Comparison of ENCODE assay signal across 2 cellular contexts in the genomic region with DNA sequence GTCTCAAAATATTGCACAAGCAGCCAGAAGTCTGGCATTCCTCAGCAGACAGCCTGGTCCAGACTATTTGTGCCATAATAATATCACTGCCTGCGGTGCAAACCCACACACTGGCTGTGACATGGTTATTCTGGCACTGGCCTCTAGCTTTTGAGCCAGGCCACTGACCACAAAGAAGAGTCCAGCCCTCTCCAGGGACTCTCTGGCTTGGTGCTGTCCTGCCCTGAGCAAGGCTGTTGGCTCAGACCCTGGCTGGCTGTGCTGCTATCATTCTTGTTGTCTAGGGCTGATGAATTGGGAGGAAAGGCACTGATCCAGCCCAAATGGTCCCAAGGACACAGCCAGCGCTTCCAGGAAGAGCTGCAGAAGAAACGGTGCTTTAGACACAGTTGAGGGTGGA.
TF ChIP-seq lines count a peak whose summit lies in the region.

No MANE protein-coding gene starts in this region.

TF ChIP-seq in IMR-90, 13 proteins besides CTCF, POLR2A, EP300 and RAD21 (continued from another document):
- TF ChIP-seq, protein P1, sequence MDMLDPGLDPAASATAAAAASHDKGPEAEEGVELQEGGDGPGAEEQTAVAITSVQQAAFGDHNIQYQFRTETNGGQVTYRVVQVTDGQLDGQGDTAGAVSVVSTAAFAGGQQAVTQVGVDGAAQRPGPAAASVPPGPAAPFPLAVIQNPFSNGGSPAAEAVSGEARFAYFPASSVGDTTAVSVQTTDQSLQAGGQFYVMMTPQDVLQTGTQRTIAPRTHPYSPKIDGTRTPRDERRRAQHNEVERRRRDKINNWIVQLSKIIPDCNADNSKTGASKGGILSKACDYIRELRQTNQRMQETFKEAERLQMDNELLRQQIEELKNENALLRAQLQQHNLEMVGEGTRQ (IDR thresholded peaks at IDR 0.05; ENCODE audit: low read depth, low read length) = no peak
- no peak for TF ChIP-seq MAFK (IDR thresholded peaks at IDR 0.05; ENCODE audit: low read depth, low read length)
- no peak for TF ChIP-seq RCOR1 (IDR thresholded peaks at IDR 0.05; ENCODE audit: insufficient replicate concordance, low read length)
- no peak for TF ChIP-seq FOS (IDR thresholded peaks at IDR 0.05; ENCODE audit: low read depth, low read length)
- TF ChIP-seq MAZ (IDR thresholded peaks at IDR 0.05; ENCODE audit: borderline replicate concordance, low read depth, low read length) = no peak
- TF ChIP-seq RFX5 (IDR thresholded peaks at IDR 0.05; ENCODE audit: low read depth, low read length) = no peak
- no peak for TF ChIP-seq BHLHE40 (IDR thresholded peaks at IDR 0.05; ENCODE audit: low read depth, low read length)
- no peak for TF ChIP-seq SMC3 (IDR thresholded peaks at IDR 0.05; ENCODE audit: low read depth, low read length)
- TF ChIP-seq CHD1 (IDR thresholded peaks at IDR 0.05; ENCODE audit: low read depth, low read length) = no peak
- TF ChIP-seq, protein P2, sequence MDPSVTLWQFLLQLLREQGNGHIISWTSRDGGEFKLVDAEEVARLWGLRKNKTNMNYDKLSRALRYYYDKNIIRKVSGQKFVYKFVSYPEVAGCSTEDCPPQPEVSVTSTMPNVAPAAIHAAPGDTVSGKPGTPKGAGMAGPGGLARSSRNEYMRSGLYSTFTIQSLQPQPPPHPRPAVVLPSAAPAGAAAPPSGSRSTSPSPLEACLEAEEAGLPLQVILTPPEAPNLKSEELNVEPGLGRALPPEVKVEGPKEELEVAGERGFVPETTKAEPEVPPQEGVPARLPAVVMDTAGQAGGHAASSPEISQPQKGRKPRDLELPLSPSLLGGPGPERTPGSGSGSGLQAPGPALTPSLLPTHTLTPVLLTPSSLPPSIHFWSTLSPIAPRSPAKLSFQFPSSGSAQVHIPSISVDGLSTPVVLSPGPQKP (IDR thresholded peaks at IDR 0.05; ENCODE audit: borderline replicate concordance, low read depth, low read length) = no peak
TF ChIP-seq in IMR-90: peak in this region for 0.

TF ChIP-seq in SK-N-SH treated with all-trans-retinoic acid at 6 μM for 48 hours, 23 proteins besides CTCF, POLR2A, EP300 and RAD21:
- TF ChIP-seq, protein P3, sequence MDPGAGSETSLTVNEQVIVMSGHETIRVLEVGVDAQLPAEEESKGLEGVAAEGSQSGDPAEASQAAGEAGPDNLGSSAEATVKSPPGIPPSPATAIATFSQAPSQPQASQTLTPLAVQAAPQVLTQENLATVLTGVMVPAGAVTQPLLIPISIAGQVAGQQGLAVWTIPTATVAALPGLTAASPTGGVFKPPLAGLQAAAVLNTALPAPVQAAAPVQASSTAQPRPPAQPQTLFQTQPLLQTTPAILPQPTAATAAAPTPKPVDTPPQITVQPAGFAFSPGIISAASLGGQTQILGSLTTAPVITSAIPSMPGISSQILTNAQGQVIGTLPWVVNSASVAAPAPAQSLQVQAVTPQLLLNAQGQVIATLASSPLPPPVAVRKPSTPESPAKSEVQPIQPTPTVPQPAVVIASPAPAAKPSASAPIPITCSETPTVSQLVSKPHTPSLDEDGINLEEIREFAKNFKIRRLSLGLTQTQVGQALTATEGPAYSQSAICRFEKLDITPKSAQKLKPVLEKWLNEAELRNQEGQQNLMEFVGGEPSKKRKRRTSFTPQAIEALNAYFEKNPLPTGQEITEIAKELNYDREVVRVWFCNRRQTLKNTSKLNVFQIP (CRISPR knock-in tag; IDR thresholded peaks at IDR 0.05; ENCODE audit: borderline replicate concordance, low read depth) = no peak
- no peak for TF ChIP-seq ESRRG (CRISPR knock-in tag; IDR thresholded peaks at IDR 0.05)
- no peak for TF ChIP-seq ZC3H10 (CRISPR knock-in tag; IDR thresholded peaks at IDR 0.05)
- TF ChIP-seq GLIS3 (CRISPR knock-in tag; IDR thresholded peaks at IDR 0.05) = no peak
- TF ChIP-seq TCF4 (CRISPR knock-in tag; IDR thresholded peaks at IDR 0.05; ENCODE audit: borderline replicate concordance) = no peak
- no peak for TF ChIP-seq ISL1 (CRISPR knock-in tag; IDR thresholded peaks at IDR 0.05)
TF ChIP-seq in SK-N-SH treated with all-trans-retinoic acid at 6 μM for 48 hours: peak in this region for 0.
